Comparison of ENCODE assay signal across 16 cellular contexts in the genomic region with DNA sequence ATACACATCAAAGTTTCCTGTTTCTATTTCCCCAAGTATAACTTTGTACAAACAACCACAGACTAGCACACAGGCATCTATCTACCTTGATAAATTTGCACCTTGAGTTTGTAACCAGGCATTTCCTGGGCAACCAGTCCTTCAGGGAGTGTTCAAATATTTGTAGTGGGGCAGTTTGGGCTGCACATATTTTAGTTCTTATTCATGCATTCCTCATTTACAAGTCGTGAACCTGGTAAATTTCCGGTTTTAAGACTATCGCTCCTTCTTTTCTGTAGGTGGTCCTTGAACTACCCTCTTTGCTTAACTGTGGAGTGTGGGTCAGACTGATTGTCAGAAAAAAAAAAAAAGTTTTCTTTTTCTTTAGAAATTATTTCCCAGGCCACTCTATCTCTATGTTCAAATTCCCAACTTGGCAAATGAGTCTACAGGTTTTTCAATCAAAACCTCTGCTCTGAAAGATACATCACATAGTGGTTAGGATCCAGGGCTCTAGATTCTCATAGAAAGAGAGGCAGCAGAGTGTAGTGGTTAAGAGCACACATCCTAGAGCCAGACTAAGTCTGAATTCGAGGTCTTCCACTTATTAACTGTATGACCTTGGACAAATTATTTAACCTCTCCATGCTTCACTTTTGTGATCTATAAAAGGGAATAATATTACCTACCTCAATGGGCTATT.
DNase-seq lines count a peak whose midpoint lies in the region; TF ChIP-seq lines count a peak whose summit lies in the region.
"Had no signal": no experiment of that assay in that cellular context is flagged by ENCODE, and none has a peak within 500 bp of the region (broad histone marks: within the 10 kb centered on the region; RNA-seq: fewer than 3 reads in every experiment).

No MANE protein-coding gene starts in this region.

- H3K36me3 Mint-ChIP-seq in activated T-helper 2 cell treated with anti-CD3 and anti-CD28 coated beads, Interferon-gamma antibody, Interleukin-2, Interleukin-4, amounts not matched to agents 10 μg/mL and 5 μg/mL and 100 μg/mL, durations not matched to agents 14 hours and 24 hours and 36 hours (ENCODE audit: low read depth), result no peaks in the 10 kb centered on the region
- H3K36me3 Mint-ChIP-seq: activated naive CD8-positive, alpha-beta T cell; CD4-positive, CD25-positive, alpha-beta regulatory T cell had no signal

- no peak for TF ChIP-seq CTCF in stomach (IDR thresholded peaks at IDR 0.05)

- 34 to 61% (median 42%) methylated on average over 4 of the region's 4 CpGs for WGBS in stomach, 5 donors

- H3K9me3 ChIP-seq in stomach, result no peaks in the 10 kb centered on the region

- H3K27me3 Mint-ChIP-seq in activated T-helper 2 cell treated with anti-CD3 and anti-CD28 coated beads, Interferon-gamma antibody, Interleukin-2, Interleukin-4, amounts not matched to agents 10 μg/mL and 5 μg/mL and 100 μg/mL, durations not matched to agents 14 hours and 24 hours and 36 hours (ENCODE audit: low read depth), result no peaks in the 10 kb centered on the region
- H3K27me3 Mint-ChIP-seq: activated naive CD8-positive, alpha-beta T cell; CD4-positive, CD25-positive, alpha-beta regulatory T cell; central memory CD8-positive, alpha-beta T cell; progenitor cell of endocrine pancreas had no signal

- TF ChIP-seq POLR2A in stomach (IDR thresholded peaks at IDR 0.05), result no peak

- H3K36me3 ChIP-seq in stomach, result no peaks in the 10 kb centered on the region

- H3K4me1 ChIP-seq in stomach, result peaks cover 0 to 14% (median 9%) of the 10 kb centered on the region in 4 donors

- no peak for TF ChIP-seq EP300 in stomach (IDR thresholded peaks at IDR 0.05)

- DNase-seq in HPDE6-E6E7 (ENCODE audit: extremely low spot score) (peak; percentile 14), astrocyte of the hippocampus (ENCODE audit: low read depth, low spot score) (peak; percentile 62), kidney tubule cell (ENCODE audit: low spot score) (peak; percentile 90), stomach (peak; percentile 33), OCI-M2 (lab: John Stamatoyannopoulos, UW; ENCODE audit: unreplicated experiment) (no peak), NCI-H1930 (lab: John Stamatoyannopoulos, UW) (no peak), HUDEP-2 (lab: John Stamatoyannopoulos, UW; ENCODE audit: unreplicated experiment in 76 of 76) (no peak)
- no peak for DNase-seq in activated T-helper 2 cell treated with anti-CD3 and anti-CD28 coated beads, Interferon-gamma antibody, Interleukin-2, Interleukin-4, amounts not matched to agents 10 μg/mL and 5 μg/mL and 100 μg/mL, durations not matched to agents 14 hours and 24 hours and 36 hours (ENCODE audit: low spot score)
- DNase-seq: activated CD4-positive, alpha-beta T cell treated with anti-CD3 and anti-CD28 coated beads for 48 hours; activated T-cell treated with anti-CD3 and anti-CD28 coated beads for 4 hours; CD4-positive, CD25-positive, alpha-beta regulatory T cell; MM.1S; NCI-H69 had no signal

- no peaks in the 10 kb centered on the region for H3K9me3 Mint-ChIP-seq in activated T-helper 2 cell treated with anti-CD3 and anti-CD28 coated beads, Interferon-gamma antibody, Interleukin-2, Interleukin-4, amounts not matched to agents 10 μg/mL and 5 μg/mL and 100 μg/mL, durations not matched to agents 14 hours and 24 hours and 36 hours
- H3K9me3 Mint-ChIP-seq: central memory CD8-positive, alpha-beta T cell had no signal

- peak overlapping the region in 3 of 5 donors; percentile 11 to 72 (median 59) for H3K27ac ChIP-seq in stomach

- no peak overlapping the region for H3K27ac Mint-ChIP-seq in activated T-helper 2 cell treated with anti-CD3 and anti-CD28 coated beads, Interferon-gamma antibody, Interleukin-2, Interleukin-4, amounts not matched to agents 10 μg/mL and 5 μg/mL and 100 μg/mL, durations not matched to agents 14 hours and 24 hours and 36 hours
- H3K27ac Mint-ChIP-seq: activated naive CD8-positive, alpha-beta T cell; CD4-positive, CD25-positive, alpha-beta regulatory T cell; progenitor cell of endocrine pancreas had no signal

- H3K27me3 ChIP-seq in stomach, result no peaks in the 10 kb centered on the region

- no peaks in the 10 kb centered on the region for H3K4me1 Mint-ChIP-seq in activated T-helper 2 cell treated with anti-CD3 and anti-CD28 coated beads, Interferon-gamma antibody, Interleukin-2, Interleukin-4, amounts not matched to agents 10 μg/mL and 5 μg/mL and 100 μg/mL, durations not matched to agents 14 hours and 24 hours and 36 hours (ENCODE audit: low read depth)
- H3K4me1 Mint-ChIP-seq: CD4-positive, CD25-positive, alpha-beta regulatory T cell; central memory CD8-positive, alpha-beta T cell had no signal

- no peak overlapping the region for H3K4me3 Mint-ChIP-seq in activated T-helper 2 cell treated with anti-CD3 and anti-CD28 coated beads, Interferon-gamma antibody, Interleukin-2, Interleukin-4, amounts not matched to agents 10 μg/mL and 5 μg/mL and 100 μg/mL, durations not matched to agents 14 hours and 24 hours and 36 hours (ENCODE audit: low read depth)
- H3K4me3 Mint-ChIP-seq: activated naive CD8-positive, alpha-beta T cell; CD4-positive, CD25-positive, alpha-beta regulatory T cell; central memory CD8-positive, alpha-beta T cell had no signal

- no peak overlapping the region for H3K4me3 ChIP-seq in stomach

- intact Hi-C loops in stomach (cut with DNase I; ENCODE audit: low total_unique reads), result no loop called here
- intact Hi-C loops in activated T-helper 2 cell treated with anti-CD3 and anti-CD28 coated beads, Interferon-gamma antibody, Interleukin-2, Interleukin-4, amounts not matched to agents 10 μg/mL and 5 μg/mL and 100 μg/mL, durations not matched to agents 14 hours and 24 hours and 36 hours (cut with micrococcal nuclease), result no loop called here

Comparison
In these comparisons a context has a peak if more than half of its experiments do, and no peak if none do; other contexts are left out.
1. DNase-seq: peak in HPDE6-E6E7 (single experiment), astrocyte of the hippocampus (single experiment), kidney tubule cell (single experiment) and stomach (single experiment); none in OCI-M2 (single experiment), NCI-H1930 (0 of 2), HUDEP-2 (0 of 76) and activated T-helper 2 cell treated with anti-CD3 and anti-CD28 coated beads, Interferon-gamma antibody, Interleukin-2, Interleukin-4, amounts not matched to agents 10 μg/mL and 5 μg/mL and 100 μg/mL, durations not matched to agents 14 hours and 24 hours and 36 hours (single experiment).